ENCODE assay signal across 11 cellular contexts in genomic region chr1:78070758-78071157, GRCh38. TPM values are rescaled to one million over a fixed set of nuclear protein-coding genes. Genes with fewer than 3 reads are reported as not detected.
DNase-seq lines count a peak whose midpoint lies in the region; ATAC-seq lines count a peak whose summit lies in the region.
"Had no signal": no experiment of that assay in that cellular context is flagged by ENCODE, and none has a peak within 500 bp of the region (broad histone marks: within the 10 kb centered on the region; RNA-seq: fewer than 3 reads in every experiment).

No MANE protein-coding gene starts in this region.

- no peak overlapping the region for H3K27ac Mint-ChIP-seq in stimulated activated effector memory CD8-positive, alpha-beta T cell treated with anti-CD3 and anti-CD28 coated beads, Interleukin-12 subunit alpha, Interleukin-12 subunit beta, amount 100 ng/mL, for 72 hours
- no peak overlapping the region for H3K27ac Mint-ChIP-seq in activated naive CD4-positive, alpha-beta T cell treated with anti-CD3 and anti-CD28 coated beads for 36 hours
- H3K27ac Mint-ChIP-seq: activated CD8-positive, alpha-beta T cell treated with anti-CD3 and anti-CD28 coated beads for 36 hours had no signal

- intact Hi-C loops in activated naive CD4-positive, alpha-beta T cell treated with anti-CD3 and anti-CD28 coated beads for 36 hours (cut with micrococcal nuclease) = loop anchor here (2.0 kb wide), 2 partner anchors 30 to 66 kb away; partner anchors contain the start of gene DNAJB4

- H3K4me1 ChIP-seq in SJCRH30 = no peaks in the 10 kb centered on the region

- CTCF ChIA-PET in activated naive CD4-positive, alpha-beta T cell treated with anti-CD3 and anti-CD28 coated beads for 36 hours (lab: Charles Lee) = no interaction called here

- peaks cover 8% of the 10 kb centered on the region for H3K27me3 Mint-ChIP-seq in activated T-cell treated with anti-CD3 and anti-CD28 coated beads, Interleukin-2, amount 50 U/mL, for 4 hours (ENCODE audit: low read depth)
- peaks cover 9% of the 10 kb centered on the region for H3K27me3 Mint-ChIP-seq in activated naive CD4-positive, alpha-beta T cell treated with anti-CD3 and anti-CD28 coated beads for 36 hours (ENCODE audit: low read depth)

- no peaks in the 10 kb centered on the region; the same call in 1 of the 2 replicates for H3K9me3 ChIP-seq in SJCRH30 (replicated peaks)

- ATAC-seq in activated T-cell treated with anti-CD3 and anti-CD28 coated beads, Interleukin-2, amount 50 U/mL, for 4 hours = peak; percentile 48 to 70
- peak; percentile 98 for ATAC-seq in stimulated activated effector memory CD8-positive, alpha-beta T cell treated with anti-CD3 and anti-CD28 coated beads, Interleukin-12 subunit alpha, Interleukin-12 subunit beta, amount 100 ng/mL, for 72 hours
- ATAC-seq: activated CD8-positive, alpha-beta T cell treated with anti-CD3 and anti-CD28 coated beads for 36 hours had no signal

- no peak overlapping the region for H3K4me3 Mint-ChIP-seq in activated T-cell treated with anti-CD3 and anti-CD28 coated beads, Interleukin-2, amount 50 U/mL, for 4 hours
- H3K4me3 Mint-ChIP-seq in stimulated activated effector memory CD8-positive, alpha-beta T cell treated with anti-CD3 and anti-CD28 coated beads, Interleukin-12 subunit alpha, Interleukin-12 subunit beta, amount 100 ng/mL, for 72 hours = no peak overlapping the region
- H3K4me3 Mint-ChIP-seq in activated naive CD4-positive, alpha-beta T cell treated with anti-CD3 and anti-CD28 coated beads for 36 hours = no peak overlapping the region
- H3K4me3 Mint-ChIP-seq: activated CD8-positive, alpha-beta T cell treated with anti-CD3 and anti-CD28 coated beads for 36 hours had no signal

- no peak for DNase-seq in activated T-cell treated with anti-CD3 and anti-CD28 coated beads, Interleukin-2, amount 50 U/mL, for 4 hours
- DNase-seq in activated T-cell treated with anti-CD3 and anti-CD28 coated beads for 4 hours (no peak), HS-5 (ENCODE audit: low read depth) (peak; percentile 76), fibroblast of gingiva (ENCODE audit: low read depth) (peak; percentile 74), SJCRH30 (no peak), NCI-H1436 treated with DMSO at 0.1 percent for 48 hours (lab: John Stamatoyannopoulos, UW) (no peak)
- no peak for DNase-seq in stimulated activated effector memory CD8-positive, alpha-beta T cell treated with anti-CD3 and anti-CD28 coated beads, Interleukin-12 subunit alpha, Interleukin-12 subunit beta, amount 100 ng/mL, for 72 hours (ENCODE audit: low spot score in 2 of 2)
- DNase-seq in activated naive CD4-positive, alpha-beta T cell treated with anti-CD3 and anti-CD28 coated beads for 36 hours = no peak
- DNase-seq: activated CD8-positive, alpha-beta T cell treated with anti-CD3 and anti-CD28 coated beads for 36 hours; stimulated activated CD4-positive, alpha-beta T cell treated with anti-CD3 and anti-CD28 coated beads, Interleukin-12 subunit alpha, Interleukin-12 subunit beta, amount 100 ng/mL, for 4 hours had no signal

- no peak overlapping the region for H3K4me3 ChIP-seq in SJCRH30

- no peak overlapping the region for H3K27ac ChIP-seq in SJCRH30
- H3K27ac ChIP-seq: C4-2B had no signal

- H3K27me3 ChIP-seq in SJCRH30 = no peaks in the 10 kb centered on the region

- H3K9me3 Mint-ChIP-seq in activated T-cell treated with anti-CD3 and anti-CD28 coated beads, Interleukin-2, amount 50 U/mL, for 4 hours = no peaks in the 10 kb centered on the region
- H3K9me3 Mint-ChIP-seq in stimulated activated effector memory CD8-positive, alpha-beta T cell treated with anti-CD3 and anti-CD28 coated beads, Interleukin-12 subunit alpha, Interleukin-12 subunit beta, amount 100 ng/mL, for 72 hours = no peaks in the 10 kb centered on the region
- H3K9me3 Mint-ChIP-seq in activated naive CD4-positive, alpha-beta T cell treated with anti-CD3 and anti-CD28 coated beads for 36 hours = no peaks in the 10 kb centered on the region
- H3K9me3 Mint-ChIP-seq: activated CD8-positive, alpha-beta T cell treated with anti-CD3 and anti-CD28 coated beads for 36 hours had no signal

- no peaks in the 10 kb centered on the region for H3K36me3 Mint-ChIP-seq in activated T-cell treated with anti-CD3 and anti-CD28 coated beads, Interleukin-2, amount 50 U/mL, for 4 hours (ENCODE audit: insufficient read depth)
- H3K36me3 Mint-ChIP-seq in stimulated activated effector memory CD8-positive, alpha-beta T cell treated with anti-CD3 and anti-CD28 coated beads, Interleukin-12 subunit alpha, Interleukin-12 subunit beta, amount 100 ng/mL, for 72 hours = no peaks in the 10 kb centered on the region
- H3K36me3 Mint-ChIP-seq in activated naive CD4-positive, alpha-beta T cell treated with anti-CD3 and anti-CD28 coated beads for 36 hours (ENCODE audit: low read depth) = no peaks in the 10 kb centered on the region

- no peaks in the 10 kb centered on the region for H3K36me3 ChIP-seq in SJCRH30

- H3K4me1 Mint-ChIP-seq in activated T-cell treated with anti-CD3 and anti-CD28 coated beads, Interleukin-2, amount 50 U/mL, for 4 hours (ENCODE audit: low read depth) = no peaks in the 10 kb centered on the region
- H3K4me1 Mint-ChIP-seq in stimulated activated effector memory CD8-positive, alpha-beta T cell treated with anti-CD3 and anti-CD28 coated beads, Interleukin-12 subunit alpha, Interleukin-12 subunit beta, amount 100 ng/mL, for 72 hours = peaks cover 10% of the 10 kb centered on the region
- no peaks in the 10 kb centered on the region for H3K4me1 Mint-ChIP-seq in activated naive CD4-positive, alpha-beta T cell treated with anti-CD3 and anti-CD28 coated beads for 36 hours (ENCODE audit: low read depth)

RNA-seq across cellular contexts. Expression of gene GIPC2, which starts 25.0 kb away (rescaled TPM):
- total RNA-seq in activated T-cell treated with anti-CD3 and anti-CD28 coated beads, Interleukin-2, amount 50 U/mL, for 4 hours = under 1 TPM in 2 of 3 donors, not detected in 1; 0.11 to 0.35 TPM
- total RNA-seq in SJCRH30 (2014; rRNA removed; shearing (Covaris generic)) = not detected in 2 replicates
- under 1 TPM; 0.10 to 0.31 TPM for total RNA-seq in activated naive CD4-positive, alpha-beta T cell treated with anti-CD3 and anti-CD28 coated beads for 36 hours

Comparison
In these comparisons a context has a peak if more than half of its experiments do, and no peak if none do; other contexts are left out.
1. DNase-seq: peak in HS-5 (single experiment) and fibroblast of gingiva (single experiment); none in activated T-cell treated with anti-CD3 and anti-CD28 coated beads, Interleukin-2, amount 50 U/mL, for 4 hours (single experiment), activated T-cell treated with anti-CD3 and anti-CD28 coated beads for 4 hours (single experiment), stimulated activated effector memory CD8-positive, alpha-beta T cell treated with anti-CD3 and anti-CD28 coated beads, Interleukin-12 subunit alpha, Interleukin-12 subunit beta, amount 100 ng/mL, for 72 hours (0 of 2), SJCRH30 (0 of 2), activated naive CD4-positive, alpha-beta T cell treated with anti-CD3 and anti-CD28 coated beads for 36 hours (single experiment) and NCI-H1436 treated with DMSO at 0.1 percent for 48 hours (single experiment).